19 cellular contexts compared by ENCODE assay signal in genomic region chr2:83827618-83828017, GRCh38.
DNase-seq lines count a peak whose midpoint lies in the region; ATAC-seq, FAIRE-seq and TF ChIP-seq lines count a peak whose summit lies in the region.
"Had no signal": no experiment of that assay in that cellular context is flagged by ENCODE, and none has a peak within 500 bp of the region (broad histone marks: within the 10 kb centered on the region; RNA-seq: fewer than 3 reads in every experiment).

No MANE protein-coding gene starts in this region.

- intact Hi-C loops in HepG2 (cut with micrococcal nuclease; ENCODE audit: unreplicated experiment) (loop anchor here (5.0 kb wide), 1 partner anchor 475 kb away; no protein-coding TSS in a partner anchor), right lobe of liver (cut with DNase I) (no loop called here)

- no peak overlapping the region for H3K4me3 Mint-ChIP-seq in type B pancreatic cell
- H3K4me3 Mint-ChIP-seq: activated CD4-positive, alpha-beta T cell treated with anti-CD3 and anti-CD28 coated beads, Interleukin-2, amount 10 ng/mL, durations not matched to agents 7 days and 5 days; central memory CD8-positive, alpha-beta T cell had no signal

- no peaks in the 10 kb centered on the region for H4K20me1 ChIP-seq in HepG2 (ENCODE audit: insufficient read depth, low read length)

- H2AFZ ChIP-seq in HepG2 (ENCODE audit: low read length), result no peak overlapping the region

- TF ChIP-seq EP300 in HepG2 (IDR thresholded peaks at IDR 0.05; ENCODE audit: low read depth in 2 of 2, low read length in 2 of 2), result no peak
- no peak for TF ChIP-seq EP300 in HepG2 (CRISPR knock-in tag; IDR thresholded peaks at IDR 0.05; ENCODE audit: borderline replicate concordance)

- H3K4me2 ChIP-seq in HepG2 (ENCODE audit: low read depth, low read length), result no peak overlapping the region

- in situ Hi-C loops in HepG2 (cut with HindIII; ENCODE audit: extremely low pct_ligation_motif_present, low pct_unique_long_range_greater_than_20kb), result no loop called here
- in situ Hi-C loops in SK-MEL-5 (cut with HindIII; ENCODE audit: low pct_unique_long_range_greater_than_20kb, low sequenced_read_pairs), result no loop called here

- H3K27ac ChIP-seq in HepG2 (ENCODE audit: extremely low read length, insufficient read depth, low read length) (no peak overlapping the region), right lobe of liver (no peak overlapping the region)
- H3K27ac ChIP-seq: Peyer's patch had no signal

- H3K4me3 ChIP-seq in HepG2 (replicated peaks in 1 of 3; ENCODE audit: insufficient read depth in 1 of 3, low read depth in 2 of 3, low read length in 3 of 3) (no peak overlapping the region), right lobe of liver (no peak overlapping the region)
- H3K4me3 ChIP-seq: Peyer's patch had no signal

- ATAC-seq in HepG2 (no peak), right lobe of liver (no peak), HG03097 (IDR thresholded peaks at IDR 0.05; ENCODE audit: low FRiP score, unreplicated experiment) (no peak)
- ATAC-seq: left ventricle myocardium superior, right cardiac atrium had no signal

- H3K4me1 Mint-ChIP-seq in type B pancreatic cell (ENCODE audit: unreplicated experiment), result no peaks in the 10 kb centered on the region
- H3K4me1 Mint-ChIP-seq: activated CD4-positive, alpha-beta T cell treated with anti-CD3 and anti-CD28 coated beads, Interleukin-2, amount 10 ng/mL, durations not matched to agents 7 days and 5 days; central memory CD8-positive, alpha-beta T cell had no signal

- no peak for FAIRE-seq in HepG2 (lab: Jason Lieb, UNC)

- CTCF ChIA-PET in HepG2 (lab: Yijun Ruan, JAX; ENCODE audit: low intra/inter-chr PET ratio, low total read pairs), result no interaction called here

- no peak; the same call in 1 of the 2 replicates for TF ChIP-seq CTCF in HepG2 (CRISPR knock-in tag; IDR thresholded peaks at IDR 0.05)
- TF ChIP-seq CTCF in right lobe of liver (IDR thresholded peaks at IDR 0.05), result no peak
- TF ChIP-seq CTCF in type B pancreatic cell (conservative IDR thresholded peaks at IDR 0.05), result peak; percentile 39

- no peaks in the 10 kb centered on the region for H3K27me3 Mint-ChIP-seq in type B pancreatic cell
- H3K27me3 Mint-ChIP-seq: activated CD4-positive, alpha-beta T cell treated with anti-CD3 and anti-CD28 coated beads, Interleukin-2, amount 10 ng/mL, durations not matched to agents 7 days and 5 days; central memory CD8-positive, alpha-beta T cell had no signal

- H3K36me3 ChIP-seq in HepG2 (replicated peaks in 1 of 2; ENCODE audit: control insufficient read depth in 1 of 2, insufficient read depth in 2 of 2, low read length in 2 of 2), result no peaks in the 10 kb centered on the region
- H3K36me3 ChIP-seq in right lobe of liver, result no peaks in the 10 kb centered on the region
- H3K36me3 ChIP-seq: Peyer's patch had no signal

- H3K36me3 Mint-ChIP-seq in type B pancreatic cell, result no peaks in the 10 kb centered on the region

- no peak overlapping the region for H3K27ac Mint-ChIP-seq in type B pancreatic cell
- H3K27ac Mint-ChIP-seq: activated CD4-positive, alpha-beta T cell treated with anti-CD3 and anti-CD28 coated beads, Interleukin-2, amount 10 ng/mL, durations not matched to agents 7 days and 5 days had no signal

- H3K9me3 ChIP-seq in HepG2 (ENCODE audit: low read length) (peaks cover 36% of the 10 kb centered on the region; the same call in 1 of the 2 replicates), right lobe of liver (no peaks in the 10 kb centered on the region)
- H3K9me3 ChIP-seq: Peyer's patch had no signal

- DNase-seq in HepG2 (ENCODE audit: low spot score), result no peak
- DNase-seq in right lobe of liver, result no peak
- peak; percentile 49 for DNase-seq in SK-MEL-5 (ENCODE audit: low read depth, low spot score)
- DNase-seq in foreskin melanocyte, result peak; percentile 7
- no peak for DNase-seq in type B pancreatic cell (ENCODE audit: extremely low spot score, unreplicated experiment)
- DNase-seq in NCI-H146 (lab: John Stamatoyannopoulos, UW), result no peak
- DNase-seq in activated CD8-positive, alpha-beta memory T cell treated with anti-CD3 and anti-CD28 coated beads for 24 hours, result no peak
- DNase-seq: activated CD4-positive, alpha-beta T cell treated with anti-CD3 and anti-CD28 coated beads, Interleukin-2, amount 10 ng/mL, durations not matched to agents 7 days and 5 days; amniotic stem cell; DMS79; effector CD4-positive, alpha-beta T cell; left ventricle myocardium superior; NCI-H1694; NCI-H82; occipital lobe; Peyer's patch; right cardiac atrium had no signal

- no peaks in the 10 kb centered on the region for H3K9me3 Mint-ChIP-seq in type B pancreatic cell
- H3K9me3 Mint-ChIP-seq: activated CD4-positive, alpha-beta T cell treated with anti-CD3 and anti-CD28 coated beads, Interleukin-2, amount 10 ng/mL, durations not matched to agents 7 days and 5 days had no signal

- 79% methylated on average over 2 of the region's 2 CpGs for WGBS in HepG2 (ENCODE audit: low lambda C conversion rate)
- WGBS in right lobe of liver (ENCODE audit: insufficient coverage, low coverage, low lambda C conversion rate, missing lambda C conversion rate), result 100% methylated on average over 2 of the region's 2 CpGs

- BruUV-seq in HepG2 (replicated peaks; lab: Mats Ljungman, UMichigan), result no TSS peak

- no peak for TF ChIP-seq RAD21 in HepG2 (CRISPR knock-in tag; IDR thresholded peaks at IDR 0.05)

- no peak for TF ChIP-seq POLR2A in HepG2 (IDR thresholded peaks at IDR 0.05; ENCODE audit: insufficient read depth in 1 of 2, low read depth in 2 of 2, low read length in 2 of 2)
- no peak for TF ChIP-seq POLR2A in right lobe of liver (IDR thresholded peaks at IDR 0.05)

- POLR2A ChIA-PET in HepG2 (lab: Yijun Ruan, JAX), result no interaction called here

- no peak overlapping the region for H3K9ac ChIP-seq in HepG2 (ENCODE audit: insufficient read depth, low read depth, low read length)

- H3K27me3 ChIP-seq in HepG2 (ENCODE audit: control insufficient read depth in 1 of 2, insufficient read depth in 2 of 2, low read length in 2 of 2) (no peaks in the 10 kb centered on the region), right lobe of liver (no peaks in the 10 kb centered on the region)
- H3K27me3 ChIP-seq: Peyer's patch had no signal

- no peaks in the 10 kb centered on the region for H3K4me1 ChIP-seq in HepG2 (ENCODE audit: insufficient read depth, low read length)
- H3K4me1 ChIP-seq in right lobe of liver, result no peaks in the 10 kb centered on the region
- H3K4me1 ChIP-seq: Peyer's patch had no signal

- no peaks in the 10 kb centered on the region for H3K79me2 ChIP-seq in HepG2 (ENCODE audit: insufficient read depth, low read length)

TF ChIP-seq in HepG2, 621 proteins besides CTCF, POLR2A, EP300 and RAD21:
- TF ChIP-seq STAG1 (CRISPR knock-in tag; IDR thresholded peaks at IDR 0.05) (0 out of 2 replicates have a peak, but pooled peaks have one; percentile 31), SPEN (CRISPR knock-in tag; IDR thresholded peaks at IDR 0.05; ENCODE audit: low read depth) (no peak)

Comparison
In these comparisons a context has a peak if more than half of its experiments do, and no peak if none do; other contexts are left out.
1. DNase-seq: peak in SK-MEL-5 (single experiment) and foreskin melanocyte (single experiment); none in HepG2 (single experiment), right lobe of liver (0 of 3), type B pancreatic cell (single experiment), NCI-H146 (single experiment) and activated CD8-positive, alpha-beta memory T cell treated with anti-CD3 and anti-CD28 coated beads for 24 hours (single experiment).